In the genomic region with DNA sequence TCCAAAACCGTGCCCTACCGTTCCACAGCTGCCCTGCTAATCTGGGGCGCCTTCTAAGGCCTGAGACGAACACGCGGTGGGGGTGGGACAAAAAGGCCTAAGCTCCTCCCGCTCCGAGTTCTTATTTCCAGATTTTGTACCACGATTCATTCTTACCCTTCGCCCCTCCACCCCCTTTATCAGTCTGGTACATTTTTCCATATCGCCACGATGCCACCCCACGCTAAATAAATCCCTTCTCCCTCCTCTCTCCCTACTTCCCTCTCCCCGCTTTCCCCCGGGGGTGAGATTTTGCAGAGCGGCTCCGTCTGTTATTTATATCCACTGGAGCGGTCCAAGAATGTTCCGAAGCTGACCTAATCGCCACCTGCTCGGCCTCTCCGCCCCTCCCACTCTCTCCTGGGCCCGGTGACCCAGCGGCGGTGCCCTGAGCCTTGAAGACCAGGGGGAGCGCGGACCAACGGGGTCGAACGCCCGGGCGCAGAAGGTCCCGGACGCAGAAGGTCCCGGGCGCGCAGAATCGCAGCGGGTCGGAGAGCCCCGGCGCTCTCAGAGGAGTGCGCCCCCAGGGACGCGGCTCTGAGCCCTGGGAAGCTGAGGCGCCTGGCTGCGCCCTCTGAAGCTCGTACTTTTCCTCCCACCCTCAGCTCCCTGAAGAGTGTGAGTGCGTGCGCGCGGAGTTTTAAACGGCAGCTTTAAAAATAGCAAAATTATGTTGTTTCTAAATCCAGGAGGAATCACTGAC, we compare ENCODE assay signal across 9 cellular contexts. TPM values are rescaled to one million over a fixed set of nuclear protein-coding genes. Genes with fewer than 3 reads are reported as not detected.
A peak's percentile ranks its signal among the peaks of the same experiment; 100 is the strongest.
DNase-seq lines count a peak whose midpoint lies in the region; ATAC-seq and TF ChIP-seq lines count a peak whose summit lies in the region.
"Had no signal": no experiment of that assay in that cellular context is flagged by ENCODE, and none has a peak within 500 bp of the region (broad histone marks: within the 10 kb centered on the region; RNA-seq: fewer than 3 reads in every experiment).

No MANE protein-coding gene starts in this region.

- no TSS peak for BruUV-seq in mammary epithelial cell (replicated peaks; lab: Mats Ljungman, UMichigan)

- H3K27ac ChIP-seq in GM23248, result no peak overlapping the region
- H3K27ac ChIP-seq in SK-N-MC, result peak overlapping the region; percentile 70; the same call in 1 of the 2 replicates
- H3K27ac ChIP-seq in mammary epithelial cell (ENCODE audit: insufficient read depth, low read depth, low read length), result no peak overlapping the region
- no peak overlapping the region for H3K27ac ChIP-seq in iPS-20b (ENCODE audit: low read length)

- CTCF ChIA-PET in AG04449 (lab: Yijun Ruan, JAX), result interaction anchor here (0.7 to 4.1 kb wide), 12 partner anchors 9 to 168 kb away, joined by 3 to 40 read pairs (median 5); a partner anchor contains a TSS
- CTCF ChIA-PET in mammary epithelial cell (lab: Charles Lee; ENCODE audit: low non-redundant PET), result interaction anchor here (0.6 to 1.0 kb wide), 3 partner anchors 49 to 168 kb away, joined by 3 to 19 read pairs (median 5); no protein-coding TSS in a partner anchor

- H3K9me2 ChIP-seq in GM23248 (ENCODE audit: insufficient read depth), result no peaks in the 10 kb centered on the region

- H3F3A ChIP-seq in GM23248 (ENCODE audit: insufficient read depth), result peaks cover 13% of the 10 kb centered on the region; the same call in 1 of the 2 replicates

- H3K4me3 ChIP-seq in AG04449 (ENCODE audit: low read depth, low read length) (peak overlapping the region; percentile 71), GM23248 (peak overlapping the region; percentile 63), SK-N-MC (peak overlapping the region; percentile 93), mammary epithelial cell (replicated peaks in 1 of 3; ENCODE audit: insufficient read depth in 1 of 3, low read depth in 2 of 3, low read length in 3 of 3) (peak overlapping the region; percentile 50 to 84 (median 62)), iPS-20b (ENCODE audit: low read length) (peak overlapping the region; percentile 79), skeletal muscle satellite cell (ENCODE audit: low read length) (peak overlapping the region; percentile 77)

- H3K4me1 ChIP-seq in GM23248 (ENCODE audit: insufficient read depth), result peaks cover 10% of the 10 kb centered on the region; the same call in 1 of the 2 replicates
- H3K4me1 ChIP-seq in mammary epithelial cell (ENCODE audit: insufficient read depth, low read length), result peaks cover 37% of the 10 kb centered on the region
- peaks cover 15% of the 10 kb centered on the region for H3K4me1 ChIP-seq in iPS-20b (ENCODE audit: insufficient read depth, low read length)
- H3K4me1 ChIP-seq in skeletal muscle satellite cell (ENCODE audit: control insufficient read depth, insufficient read depth, low read length), result peaks cover 40% of the 10 kb centered on the region

- 1 to 3% methylated on average over 49 to 51 of the region's 53 CpGs for WGBS in GM23248 (ENCODE audit: low coverage in 1 of 2, low lambda C conversion rate in 2 of 2, missing lambda C conversion rate in 2 of 2), 2 experiments
- 7% methylated on average over 43 of the region's 53 CpGs for WGBS in mammary epithelial cell (ENCODE audit: low coverage, missing lambda C conversion rate)

- POLR2A ChIA-PET in AG04449 (lab: Yijun Ruan, JAX), result interaction anchor here (0.7 to 2.1 kb wide), 4 partner anchors 27 to 61 kb away, joined by 3 to 6 read pairs (median 4); a partner anchor contains a TSS

- dilution Hi-C loops in mammary epithelial cell (cut with HindIII; ENCODE audit: low sequenced_read_pairs), result no loop called here

- H3K9me3 ChIP-seq in GM23248 (ENCODE audit: low read depth), result no peaks in the 10 kb centered on the region
- H3K9me3 ChIP-seq in SK-N-MC (ENCODE audit: low read depth, low read length), result no peaks in the 10 kb centered on the region
- no peaks in the 10 kb centered on the region for H3K9me3 ChIP-seq in mammary epithelial cell (replicated peaks; ENCODE audit: insufficient read depth, low read length)
- no peaks in the 10 kb centered on the region for H3K9me3 ChIP-seq in iPS-20b (ENCODE audit: insufficient read depth, low read depth, low read length)
- H3K9me3 ChIP-seq in skeletal muscle satellite cell (replicated peaks; ENCODE audit: low read length), result no peaks in the 10 kb centered on the region

- TF ChIP-seq CTCF in AG04449 (IDR thresholded peaks at IDR 0.05; ENCODE audit: insufficient read depth, low read length, missing control alignments), result peak; percentile 21
- no peak for TF ChIP-seq CTCF in mammary epithelial cell (conservative IDR thresholded peaks at IDR 0.05 in 1 of 2, IDR thresholded peaks at IDR 0.05 in 1 of 2; ENCODE audit: extremely low read depth in 1 of 2, insufficient read depth in 1 of 2, low read depth in 1 of 2, low read length in 2 of 2)

- H3K79me2 ChIP-seq in GM23248 (ENCODE audit: insufficient read depth), result no peaks in the 10 kb centered on the region
- H3K79me2 ChIP-seq in mammary epithelial cell (ENCODE audit: insufficient read depth, low read length), result peaks cover 38% of the 10 kb centered on the region

- no peaks in the 10 kb centered on the region for H4K20me1 ChIP-seq in GM23248 (ENCODE audit: insufficient read depth)
- no peaks in the 10 kb centered on the region for H4K20me1 ChIP-seq in mammary epithelial cell (ENCODE audit: insufficient read depth, low read length)

- in situ Hi-C loops in GM23248 (cut with MboI), result no loop called here
- in situ Hi-C loops in mammary epithelial cell (cut with MboI; ENCODE audit: low sequenced_read_pairs in 2 of 2), result no loop called here

- H2AFZ ChIP-seq in GM23248, result peak overlapping the region; percentile 89
- peak overlapping the region; percentile 84 for H2AFZ ChIP-seq in mammary epithelial cell (ENCODE audit: low read depth, low read length)

- ATAC-seq in HG03432 (IDR thresholded peaks at IDR 0.05; ENCODE audit: unreplicated experiment) (no peak), HG03571 (IDR thresholded peaks at IDR 0.05; ENCODE audit: unreplicated experiment) (no peak)

- DNase-seq in AG04449 (ENCODE audit: low read depth, low spot score) (no peak), GM23248 (peak; percentile 58), SK-N-MC (ENCODE audit: low read depth, low spot score) (peak; percentile 45), mammary epithelial cell (peak; percentile 29)

- intact Hi-C loops in mammary epithelial cell (cut with micrococcal nuclease), result loop anchor here (5.0 kb wide), 1 partner anchor 45 kb away; no protein-coding TSS in a partner anchor

- peak overlapping the region; percentile 67 for H3K4me2 ChIP-seq in GM23248 (ENCODE audit: unreplicated experiment)
- peak overlapping the region; percentile 76 for H3K4me2 ChIP-seq in mammary epithelial cell (ENCODE audit: insufficient read depth, low read depth, low read length)
- H3K4me2 ChIP-seq in skeletal muscle satellite cell (ENCODE audit: low read length), result peak overlapping the region; percentile 94

- H3K36me3 ChIP-seq in GM23248 (ENCODE audit: low read depth) (no peaks in the 10 kb centered on the region), SK-N-MC (ENCODE audit: insufficient read depth, low read length) (no peaks in the 10 kb centered on the region), mammary epithelial cell (ENCODE audit: insufficient read depth, low read length) (no peaks in the 10 kb centered on the region), iPS-20b (ENCODE audit: insufficient read depth, low read depth, low read length) (no peaks in the 10 kb centered on the region), skeletal muscle satellite cell (ENCODE audit: insufficient read depth, low read length) (no peaks in the 10 kb centered on the region)

- H3K9ac ChIP-seq in GM23248, result no peak overlapping the region; the same call in 1 of the 2 replicates
- H3K9ac ChIP-seq in SK-N-MC (ENCODE audit: insufficient read length), result peak overlapping the region; percentile 72
- no peak overlapping the region for H3K9ac ChIP-seq in mammary epithelial cell (ENCODE audit: insufficient read depth, low read length)
- peak overlapping the region; percentile 64; the same call in 1 of the 2 replicates for H3K9ac ChIP-seq in iPS-20b (ENCODE audit: low read depth, low read length)
- peak overlapping the region; percentile 48 for H3K9ac ChIP-seq in skeletal muscle satellite cell (ENCODE audit: low read depth, low read length)

- H3K27me3 ChIP-seq in GM23248 (replicated peaks; ENCODE audit: insufficient read depth), result no peaks in the 10 kb centered on the region
- H3K27me3 ChIP-seq in mammary epithelial cell (ENCODE audit: insufficient read depth, low read length), result no peaks in the 10 kb centered on the region
- H3K27me3 ChIP-seq in iPS-20b (ENCODE audit: insufficient read depth, low read length), result peaks cover 32% of the 10 kb centered on the region
- H3K27me3 ChIP-seq in skeletal muscle satellite cell (ENCODE audit: control insufficient read depth, insufficient read depth, low read length), result no peaks in the 10 kb centered on the region

RNA-seq across cellular contexts. Expression of a gene that starts 0.9 kb away (rescaled TPM):
- 13.6 and 17.5 TPM in 2 replicates for total RNA-seq in GM23248 (2014; rRNA removed; shearing (Covaris generic))
- 9.7 and 12.6 TPM in 2 replicates for polyA plus RNA-seq in GM23248 (2016; fragmentation: Nextera tagmentation; extraction: Ambion mirVana)
- 10 to 100 TPM; 20.7 to 53.4 TPM for total RNA-seq in mammary epithelial cell
- 39.5 TPM for polyA plus RNA-seq in mammary epithelial cell
- polyA minus RNA-seq in mammary epithelial cell, result 32.1 TPM
- 8.1 and 9.9 TPM in 2 replicates for total RNA-seq in skeletal muscle satellite cell (2012; rRNA removed)
- total RNA-seq: mononuclear cell had no signal

RNA-seq across cellular contexts. Expression of a gene that starts 10.4 kb away (rescaled TPM):
- total RNA-seq in GM23248 (2014; rRNA removed; shearing (Covaris generic)), result 105 and 131 TPM in 2 replicates
- polyA plus RNA-seq in GM23248 (2016; fragmentation: Nextera tagmentation; extraction: Ambion mirVana), result 44.9 and 45.7 TPM in 2 replicates
- 100 to 1,000 TPM in 1 of 2 donors, 10 to 100 TPM in 1; 83.0 to 120 TPM for total RNA-seq in mammary epithelial cell
- 87.5 TPM for polyA plus RNA-seq in mammary epithelial cell
- polyA minus RNA-seq in mammary epithelial cell, result 107 TPM
- total RNA-seq in skeletal muscle satellite cell (2012; rRNA removed), result 121 TPM in 2 replicates

RNA-seq across cellular contexts. Expression of a gene that starts 27.7 kb away (rescaled TPM):
- 24.5 and 34.9 TPM in 2 replicates for total RNA-seq in GM23248 (2014; rRNA removed; shearing (Covaris generic))
- polyA plus RNA-seq in GM23248 (2016; fragmentation: Nextera tagmentation; extraction: Ambion mirVana) (40.3 and 41.3 TPM in 2 replicates), mammary epithelial cell (94.6 TPM)
- total RNA-seq in mammary epithelial cell, result 100 to 1,000 TPM in 1 of 2 donors, 10 to 100 TPM in 1; 43.0 to 101 TPM
- 71.6 TPM for polyA minus RNA-seq in mammary epithelial cell
- total RNA-seq in skeletal muscle satellite cell (2012; rRNA removed), result 14.4 and 19.3 TPM in 2 replicates

Comparison
In these comparisons a context has a peak if more than half of its experiments do, and no peak if none do; other contexts are left out.
1. H3K9ac ChIP-seq: peak in SK-N-MC (single experiment), iPS-20b (single experiment) and skeletal muscle satellite cell (single experiment); none in GM23248 (single experiment) and mammary epithelial cell (single experiment).
2. Peak in every context shown above with its lines, with median percentiles within 50 percentile points of each other: H3K4me3 ChIP-seq and H3K4me2 ChIP-seq.